Comparison of ENCODE assay signal across 8 cellular contexts in genomic region chr20:3889489-3890409, GRCh38. TPM values are rescaled to one million over a fixed set of nuclear protein-coding genes. Genes with fewer than 3 reads are reported as not detected.
DNase-seq lines count a peak whose midpoint lies in the region; ATAC-seq and TF ChIP-seq lines count a peak whose summit lies in the region.

No MANE protein-coding gene starts in this region.

- peaks cover 46% of the 10 kb centered on the region for H3K4me1 Mint-ChIP-seq in activated naive CD4-positive, alpha-beta T cell treated with anti-CD3 and anti-CD28 coated beads for 36 hours (ENCODE audit: low read depth)

- 0 to 1% (median 0%) methylated on average over 25 to 68 of the region's 68 CpGs for WGBS in heart left ventricle, 4 donors

- H3K9me3 ChIP-seq in heart left ventricle: no peaks in the 10 kb centered on the region

- peak; percentile 18 for ATAC-seq in HG02588 (IDR thresholded peaks at IDR 0.05; ENCODE audit: unreplicated experiment)
- peak in 2 of 4 donors; percentile 20 to 27 for ATAC-seq in heart left ventricle

- peak overlapping the region; percentile 96 for H3K27ac Mint-ChIP-seq in activated naive CD4-positive, alpha-beta T cell treated with anti-CD3 and anti-CD28 coated beads for 36 hours

- peak overlapping the region; percentile 98 for H3K4me3 Mint-ChIP-seq in activated naive CD4-positive, alpha-beta T cell treated with anti-CD3 and anti-CD28 coated beads for 36 hours

- H3K9me3 Mint-ChIP-seq in activated naive CD4-positive, alpha-beta T cell treated with anti-CD3 and anti-CD28 coated beads for 36 hours: no peaks in the 10 kb centered on the region

- CTCF ChIA-PET in activated naive CD4-positive, alpha-beta T cell treated with anti-CD3 and anti-CD28 coated beads for 36 hours (lab: Charles Lee): no interaction called here

- peak overlapping the region; percentile 59 to 100 (median 96) for H3K4me3 ChIP-seq in heart left ventricle

- DNase-seq in NCI-H1092 treated with DMSO at 0.1 percent for 48 hours (lab: John Stamatoyannopoulos, UW): peak; percentile 25
- DNase-seq in NCI-H1092 (lab: John Stamatoyannopoulos, UW): no peak
- DNase-seq in NCI-H774 (lab: John Stamatoyannopoulos, UW): peak; percentile 29
- peak; percentile 63 for DNase-seq in activated naive CD4-positive, alpha-beta T cell treated with anti-CD3 and anti-CD28 coated beads for 36 hours
- peak in 4 of 5 donors; percentile 46 to 77 (median 56) for DNase-seq in heart left ventricle
- peak; percentile 23 for DNase-seq in putamen (ENCODE audit: low spot score)
- DNase-seq in AG08395 (ENCODE audit: low spot score): no peak

- H3K36me3 Mint-ChIP-seq in activated naive CD4-positive, alpha-beta T cell treated with anti-CD3 and anti-CD28 coated beads for 36 hours (ENCODE audit: low read depth): peaks cover 42% of the 10 kb centered on the region

- no peak for TF ChIP-seq POLR2A in heart left ventricle (IDR thresholded peaks at IDR 0.05)

- H3K4me1 ChIP-seq in heart left ventricle: peaks cover 10 to 57% (median 50%) of the 10 kb centered on the region in 12 donors

- TF ChIP-seq CTCF in heart left ventricle (IDR thresholded peaks at IDR 0.05): peak in 1 of 12 donors; percentile 3

- H3K27ac ChIP-seq in heart left ventricle: peak overlapping the region; percentile 88 to 99 (median 96)

- H3K27me3 Mint-ChIP-seq in activated naive CD4-positive, alpha-beta T cell treated with anti-CD3 and anti-CD28 coated beads for 36 hours (ENCODE audit: low read depth): no peaks in the 10 kb centered on the region

- H3K36me3 ChIP-seq in heart left ventricle: peaks cover 0 to 21% (median 0%) of the 10 kb centered on the region in 9 donors

- H3K27me3 ChIP-seq in heart left ventricle: no peaks in the 10 kb centered on the region

- intact Hi-C loops in activated naive CD4-positive, alpha-beta T cell treated with anti-CD3 and anti-CD28 coated beads for 36 hours (cut with micrococcal nuclease): loop anchor here (1.0 to 5.0 kb wide), 9 partner anchors 18 to 149 kb away; partner anchors contain the start of genes AP5S1, CENPB and MAVS
- intact Hi-C loops in heart left ventricle (cut with DNase I): loop anchor here (2.0 to 10.0 kb wide), 13 partner anchors 43 to 198 kb away; partner anchors contain the start of gene RNF24 (in 2 of the 10)

RNA-seq across cellular contexts. Expression of gene PANK2, which starts 0.6 kb away (rescaled TPM):
- total RNA-seq in activated naive CD4-positive, alpha-beta T cell treated with anti-CD3 and anti-CD28 coated beads for 36 hours: 10 to 100 TPM; 39.8 to 44.7 TPM
- 10 to 100 TPM; 15.9 to 28.9 (median 18.1) TPM for total RNA-seq in heart left ventricle
- polyA plus RNA-seq in heart left ventricle: 10 to 100 TPM; 13.9 to 24.2 TPM

RNA-seq across cellular contexts. Expression of gene MAVS, which starts 43.1 kb away (rescaled TPM):
- total RNA-seq in activated naive CD4-positive, alpha-beta T cell treated with anti-CD3 and anti-CD28 coated beads for 36 hours: 10 to 100 TPM; 14.8 to 16.0 TPM
- 10 to 100 TPM; 32.5 to 74.0 (median 43.3) TPM for total RNA-seq in heart left ventricle
- 10 to 100 TPM; 41.8 to 49.6 TPM for polyA plus RNA-seq in heart left ventricle

Comparison
In these comparisons a context has a peak if more than half of its experiments do, and no peak if none do; other contexts are left out.
1. DNase-seq: peak in NCI-H1092 treated with DMSO at 0.1 percent for 48 hours (single experiment), NCI-H774 (single experiment), activated naive CD4-positive, alpha-beta T cell treated with anti-CD3 and anti-CD28 coated beads for 36 hours (single experiment), heart left ventricle (4 of 5) and putamen (single experiment); none in NCI-H1092 (single experiment) and AG08395 (single experiment).